In genomic region chr22:50516891-50517290, GRCh38 we compare ENCODE assay signal across 12 cellular contexts. TPM values are rescaled to one million over a fixed set of nuclear protein-coding genes. Genes with fewer than 3 reads are reported as not detected.
DNase-seq lines count a peak whose midpoint lies in the region.
"Had no signal": no experiment of that assay in that cellular context is flagged by ENCODE, and none has a peak within 500 bp of the region (broad histone marks: within the 10 kb centered on the region; RNA-seq: fewer than 3 reads in every experiment).

No MANE protein-coding gene starts in this region.

- H4K20me1 ChIP-seq in BLaER1, result peaks cover 69% of the 10 kb centered on the region

- DNase-seq in H7 (peak; percentile 47), epidermal melanocyte (ENCODE audit: insufficient read length, low spot score) (peak; percentile 5), SIG-M5 treated with dmso at 0.1 percent for 504 hours (lab: John Stamatoyannopoulos, UW; ENCODE audit: unreplicated experiment) (no peak), Ammon's horn (ENCODE audit: low spot score) (no peak)
- DNase-seq: BE2C; CD8-positive, alpha-beta T cell; COR-L47; DND-41; GDM1; KBM-7 had no signal

- 0 out of 2 replicates have a peak overlapping the region, but pooled peaks have one; percentile 24 for H3K9ac ChIP-seq in BLaER1

- H3K27ac ChIP-seq in BLaER1, result no peak overlapping the region
- H3K27ac ChIP-seq: HL-60 had no signal

- H3K4me2 ChIP-seq in BLaER1, result no peak overlapping the region

- no peaks in the 10 kb centered on the region for H3K9me3 ChIP-seq in BLaER1
- H3K9me3 ChIP-seq: BE2C had no signal

- H3K27me3 ChIP-seq in BLaER1 (no peaks in the 10 kb centered on the region), H7 (ENCODE audit: control insufficient read depth, insufficient read depth, low read length) (no peaks in the 10 kb centered on the region)
- H3K27me3 ChIP-seq: BE2C had no signal

- H3K4me1 ChIP-seq in BLaER1, result peaks cover 17% of the 10 kb centered on the region; the same call in 1 of the 2 replicates
- H3K4me1 ChIP-seq: BE2C had no signal

- H3K4me3 ChIP-seq in BLaER1 (no peak overlapping the region), H7 (ENCODE audit: insufficient read depth, low read depth, low read length) (no peak overlapping the region)

- H3K36me3 ChIP-seq in BLaER1 (peaks cover 90% of the 10 kb centered on the region), H7 (replicated peaks; ENCODE audit: control insufficient read depth, insufficient read depth, low read length) (peaks cover 4% of the 10 kb centered on the region)

RNA-seq across cellular contexts. Expression of gene SCO2, which starts 8.5 kb away (rescaled TPM):
- total RNA-seq in H7 (2014; rRNA removed; shearing (Covaris generic)), result 1.2 TPM in 1 of 2 replicates, not detected in the other

RNA-seq across cellular contexts. Expression of gene NCAPH2, which starts 8.9 kb away (rescaled TPM):
- 74.1 and 86.5 TPM in 2 replicates for total RNA-seq in H7 (2014; rRNA removed; shearing (Covaris generic))

RNA-seq across cellular contexts. Expression of gene LMF2, which starts 9.4 kb away (rescaled TPM):
- total RNA-seq in H7 (2014; rRNA removed; shearing (Covaris generic)), result 19.0 and 28.1 TPM in 2 replicates

RNA-seq across cellular contexts. Expression of gene TYMP, which starts 12.9 kb away (rescaled TPM):
- total RNA-seq in H7 (2014; rRNA removed; shearing (Covaris generic)), result 0.55 and 1.1 TPM in 2 replicates

RNA-seq across cellular contexts. Expression of gene KLHDC7B, which starts 28.8 kb away (rescaled TPM):
- total RNA-seq in H7 (2014; rRNA removed; shearing (Covaris generic)), result not detected in 2 replicates

Comparison
In these comparisons a context has a peak if more than half of its experiments do, and no peak if none do; other contexts are left out.
1. DNase-seq: peak in H7 (single experiment) and epidermal melanocyte (single experiment); none in SIG-M5 treated with dmso at 0.1 percent for 504 hours (single experiment) and Ammon's horn (single experiment).